14 cellular contexts compared by ENCODE assay signal in the genomic region with DNA sequence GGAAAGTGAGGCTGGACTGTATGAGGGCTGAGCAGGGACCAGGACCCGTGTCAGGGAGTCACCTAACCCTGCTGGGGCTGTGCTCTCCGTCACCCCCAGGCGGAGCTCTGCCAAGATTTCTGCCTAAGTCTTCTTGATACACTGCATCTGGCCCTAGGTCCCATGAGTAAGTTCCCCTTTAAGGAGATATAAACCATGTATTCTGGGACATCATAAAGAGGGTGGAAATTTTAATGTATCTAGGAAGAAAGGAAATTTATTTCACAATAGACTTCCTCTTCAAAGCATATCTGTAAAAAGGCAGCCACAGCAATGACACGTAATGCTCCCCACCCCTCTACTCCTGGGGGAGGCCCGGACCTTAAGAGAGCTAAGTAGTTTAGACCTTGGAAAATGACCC.
DNase-seq lines count a peak whose midpoint lies in the region; ATAC-seq and TF ChIP-seq lines count a peak whose summit lies in the region.
"Had no signal": no experiment of that assay in that cellular context is flagged by ENCODE, and none has a peak within 500 bp of the region (broad histone marks: within the 10 kb centered on the region; RNA-seq: fewer than 3 reads in every experiment).

No MANE protein-coding gene starts in this region.

- TF ChIP-seq CTCF in glutamatergic neuron (IDR thresholded peaks at IDR 0.05; ENCODE audit: partially characterized antibody, unreplicated experiment) (no peak), MM.1S (IDR thresholded peaks at IDR 0.05; ENCODE audit: low read length) (no peak), gastrocnemius medialis (IDR thresholded peaks at IDR 0.05 in 4 of 5, conservative IDR thresholded peaks at IDR 0.05 in 1 of 5) (no peak)

- H3K27ac Mint-ChIP-seq in glutamatergic neuron (ENCODE audit: unreplicated experiment), result no peak overlapping the region
- H3K27ac Mint-ChIP-seq: activated CD8-positive, alpha-beta T cell treated with anti-CD3 and anti-CD28 coated beads for 36 hours had no signal

- H3K4ac ChIP-seq in trophoblast cell (ENCODE audit: low read depth, low read length), result no peak overlapping the region

- no peak overlapping the region for H2BK12ac ChIP-seq in trophoblast cell (ENCODE audit: low read length)

- H3K27ac ChIP-seq in trophoblast cell (ENCODE audit: low read depth, low read length) (no peak overlapping the region), MM.1S (ENCODE audit: low read length) (no peak overlapping the region), gastrocnemius medialis (no peak overlapping the region)
- H3K27ac ChIP-seq: adrenal gland, esophagus squamous epithelium, testis had no signal

- H3K4me1 Mint-ChIP-seq in glutamatergic neuron (ENCODE audit: low read depth, unreplicated experiment), result peaks cover 9% of the 10 kb centered on the region

- H2BK120ac ChIP-seq in trophoblast cell (ENCODE audit: insufficient read depth, low read length, poor library complexity), result peak overlapping the region; percentile 22

- H3K18ac ChIP-seq in trophoblast cell (ENCODE audit: low read length), result no peak overlapping the region

- H4K20me1 ChIP-seq in MM.1S (ENCODE audit: insufficient read depth, low read length), result no peaks in the 10 kb centered on the region

- H2AFZ ChIP-seq in trophoblast cell (ENCODE audit: insufficient read depth, low read length, poor library complexity), result no peak overlapping the region
- H2AFZ ChIP-seq in MM.1S (ENCODE audit: low read length), result no peak overlapping the region

- no peak overlapping the region for H4K12ac ChIP-seq in trophoblast cell (ENCODE audit: low read depth, low read length)

- H3K79me2 ChIP-seq in trophoblast cell (ENCODE audit: control insufficient read depth, insufficient read depth, low read length, poor library complexity) (no peaks in the 10 kb centered on the region), MM.1S (ENCODE audit: low read length) (peaks cover 38% of the 10 kb centered on the region)

- H3K9ac ChIP-seq in trophoblast cell (ENCODE audit: low read length), result no peak overlapping the region
- H3K9ac ChIP-seq in MM.1S (ENCODE audit: low read length), result no peak overlapping the region

- no peak overlapping the region for H3K23ac ChIP-seq in trophoblast cell (ENCODE audit: low read length)

- in situ Hi-C loops in gastrocnemius medialis (cut with MboI; ENCODE audit: low sequenced_read_pairs in 4 of 4), result no loop called here

- H3K36me3 Mint-ChIP-seq in glutamatergic neuron (ENCODE audit: unreplicated experiment), result peaks cover 4% of the 10 kb centered on the region

- no peaks in the 10 kb centered on the region for H3K9me2 ChIP-seq in MM.1S (replicated peaks; ENCODE audit: insufficient read depth, low read length)

- no peak overlapping the region for H3K14ac ChIP-seq in trophoblast cell (ENCODE audit: low read length)

- no peak overlapping the region for H2BK5ac ChIP-seq in trophoblast cell (ENCODE audit: low read depth, low read length, poor library complexity)

- no peaks in the 10 kb centered on the region for H3K9me3 Mint-ChIP-seq in glutamatergic neuron (ENCODE audit: unreplicated experiment)
- H3K9me3 Mint-ChIP-seq: activated CD8-positive, alpha-beta T cell treated with anti-CD3 and anti-CD28 coated beads for 36 hours had no signal

- H3K27me3 Mint-ChIP-seq in glutamatergic neuron (ENCODE audit: unreplicated experiment), result no peaks in the 10 kb centered on the region
- H3K27me3 Mint-ChIP-seq: activated CD8-positive, alpha-beta T cell treated with anti-CD3 and anti-CD28 coated beads for 36 hours had no signal

- WGBS in trophoblast cell (ENCODE audit: extremely low coverage, insufficient coverage, insufficient read length), result no CpG with 5 or more reads among the region's 5 CpGs

- peaks cover 0 to 4% of the 10 kb centered on the region in 2 experiments for H3K4me1 ChIP-seq in trophoblast cell (ENCODE audit: control insufficient read depth in 1 of 2, insufficient read depth in 2 of 2, low read length in 2 of 2)
- H3K4me1 ChIP-seq in MM.1S (ENCODE audit: low read length), result no peaks in the 10 kb centered on the region
- H3K4me1 ChIP-seq in gastrocnemius medialis, result peaks cover 0 to 3% of the 10 kb centered on the region in 2 donors
- H3K4me1 ChIP-seq: adrenal gland had no signal

- H4K91ac ChIP-seq in trophoblast cell (ENCODE audit: low read depth, low read length), result no peak overlapping the region

- H2AK5ac ChIP-seq in trophoblast cell (ENCODE audit: low read length), result no peak overlapping the region

- H3K4me3 ChIP-seq in trophoblast cell (ENCODE audit: low read depth, low read length) (no peak overlapping the region), MM.1S (ENCODE audit: low read length) (no peak overlapping the region), gastrocnemius medialis (no peak overlapping the region)
- H3K4me3 ChIP-seq: adrenal gland, esophagus squamous epithelium, testis had no signal

- no peak overlapping the region for H4K8ac ChIP-seq in trophoblast cell (ENCODE audit: low read depth, low read length)

- ATAC-seq in gastrocnemius medialis, result no peak
- no peak for ATAC-seq in HG03460 (IDR thresholded peaks at IDR 0.05; ENCODE audit: unreplicated experiment)
- ATAC-seq: activated CD8-positive, alpha-beta T cell treated with anti-CD3 and anti-CD28 coated beads for 36 hours had no signal

- DNase-seq in DMS 273 (lab: John Stamatoyannopoulos, UW; ENCODE audit: unreplicated experiment) (peak; percentile 76), DMS 273 treated with DMSO at 0.1 percent for 48 hours (lab: John Stamatoyannopoulos, UW) (no peak), OCI-M1 (lab: John Stamatoyannopoulos, UW) (peak; percentile 81), glutamatergic neuron (peak; percentile 63), trophoblast cell (peak in 1 of 2 donors; percentile 5), MM.1S (no peak), gastrocnemius medialis (no peak)
- DNase-seq: 8988T; activated CD8-positive, alpha-beta T cell treated with anti-CD3 and anti-CD28 coated beads for 36 hours; adrenal gland; esophagus squamous epithelium; stimulated activated CD4-positive, alpha-beta T cell treated with anti-CD3 and anti-CD28 coated beads, Interleukin-1b, Interleukin-23, amount 100 ng/mL, for 48 hours; testis had no signal

- no peaks in the 10 kb centered on the region for H3K79me1 ChIP-seq in trophoblast cell (ENCODE audit: low read length)

- no peaks in the 10 kb centered on the region for H3F3A ChIP-seq in MM.1S (ENCODE audit: insufficient read depth, low read length)

- no peak overlapping the region for H3K4me3 Mint-ChIP-seq in glutamatergic neuron (ENCODE audit: unreplicated experiment)
- H3K4me3 Mint-ChIP-seq: activated CD8-positive, alpha-beta T cell treated with anti-CD3 and anti-CD28 coated beads for 36 hours had no signal

- TF ChIP-seq POLR2A in gastrocnemius medialis (IDR thresholded peaks at IDR 0.05), result no peak

- H3K4me2 ChIP-seq in trophoblast cell (ENCODE audit: low read length) (no peak overlapping the region), MM.1S (ENCODE audit: low read depth, low read length) (no peak overlapping the region)

- H3K36me3 ChIP-seq in trophoblast cell (ENCODE audit: control insufficient read depth in 1 of 2, insufficient read depth in 2 of 2, low read length in 2 of 2) (no peaks in the 10 kb centered on the region), MM.1S (replicated peaks; ENCODE audit: insufficient read depth, low read length) (no peaks in the 10 kb centered on the region), gastrocnemius medialis (no peaks in the 10 kb centered on the region)
- H3K36me3 ChIP-seq: adrenal gland, esophagus squamous epithelium had no signal

- H3K9me3 ChIP-seq in trophoblast cell (ENCODE audit: insufficient read depth, low read depth, low read length) (no peaks in the 10 kb centered on the region), MM.1S (replicated peaks; ENCODE audit: insufficient read depth, low read length) (no peaks in the 10 kb centered on the region), gastrocnemius medialis (no peaks in the 10 kb centered on the region)
- H3K9me3 ChIP-seq: adrenal gland, esophagus squamous epithelium, testis had no signal

- H3K27me3 ChIP-seq in trophoblast cell (ENCODE audit: insufficient read depth, low read length) (no peaks in the 10 kb centered on the region), MM.1S (replicated peaks; ENCODE audit: insufficient read depth, low read length) (no peaks in the 10 kb centered on the region), gastrocnemius medialis (no peaks in the 10 kb centered on the region)
- H3K27me3 ChIP-seq: adrenal gland, esophagus squamous epithelium, testis had no signal

- intact Hi-C loops in gastrocnemius medialis (cut with DNase I; ENCODE audit: low total_unique reads), result no loop called here

Comparison
In these comparisons a context has a peak if more than half of its experiments do, and no peak if none do; other contexts are left out.
1. DNase-seq: peak in DMS 273 (single experiment), OCI-M1 (single experiment) and glutamatergic neuron (single experiment); none in DMS 273 treated with DMSO at 0.1 percent for 48 hours (single experiment), MM.1S (single experiment) and gastrocnemius medialis (0 of 2).